ENCODE assay signal across 11 cellular contexts in genomic region chr15:70605606-70606410, GRCh38.
A peak's percentile ranks its signal among the peaks of the same experiment; 100 is the strongest.
DNase-seq lines count a peak whose midpoint lies in the region; ATAC-seq and TF ChIP-seq lines count a peak whose summit lies in the region.
"Had no signal": no experiment of that assay in that cellular context is flagged by ENCODE, and none has a peak within 500 bp of the region (broad histone marks: within the 10 kb centered on the region; RNA-seq: fewer than 3 reads in every experiment).

No MANE protein-coding gene starts in this region.

- no peak for ATAC-seq in stimulated activated naive CD8-positive, alpha-beta T cell treated with anti-CD3 and anti-CD28 coated beads, Interleukin-15, amount 100 ng/mL, for 72 hours
- no peak for ATAC-seq in stimulated activated naive CD8-positive, alpha-beta T cell treated with anti-CD3 and anti-CD28 coated beads, Interleukin-15, Interleukin-2, amounts not matched to agents 100 U/mL and 50 U/mL, for 24 hours
- ATAC-seq in aorta (ENCODE audit: low FRiP score) (peak; percentile 81), HG02852 (IDR thresholded peaks at IDR 0.05; ENCODE audit: unreplicated experiment) (no peak)

- H3K36me3 ChIP-seq in esophagus muscularis mucosa (no peaks in the 10 kb centered on the region), mesodermal cell (ENCODE audit: control insufficient read depth, insufficient read depth, low read length) (no peaks in the 10 kb centered on the region), aorta (ENCODE audit: control insufficient read depth in 1 of 2, insufficient read depth in 2 of 2, low read length in 1 of 2) (no peaks in the 10 kb centered on the region), mesendoderm (ENCODE audit: control insufficient read depth, insufficient read depth, low read length) (no peaks in the 10 kb centered on the region)
- H3K36me3 ChIP-seq: BLaER1, neutrophil had no signal

- no peak for TF ChIP-seq EP300 in esophagus muscularis mucosa (IDR thresholded peaks at IDR 0.05)

- 20% methylated on average over 7 of the region's 7 CpGs for WGBS in esophagus muscularis mucosa
- 78% methylated on average over 5 of the region's 7 CpGs for WGBS in mesodermal cell (ENCODE audit: insufficient coverage in 2 of 2), 2 experiments
- 10 to 11% methylated on average over 7 of the region's 7 CpGs for WGBS in aorta, 2 donors
- WGBS in mesendoderm (ENCODE audit: extremely low coverage, insufficient coverage, low lambda C conversion rate), result no CpG with 5 or more reads among the region's 7 CpGs

- no peak overlapping the region for H2BK15ac ChIP-seq in mesendoderm (replicated peaks; ENCODE audit: low read depth)

- H4K5ac ChIP-seq in mesendoderm (ENCODE audit: low read length), result no peak overlapping the region

- H3K27ac Mint-ChIP-seq in stimulated activated naive CD8-positive, alpha-beta T cell treated with anti-CD3 and anti-CD28 coated beads, Interleukin-15, amount 100 ng/mL, for 72 hours, result peak overlapping the region; percentile 44 to 62

- H3K23ac ChIP-seq in mesendoderm (ENCODE audit: low read length), result no peak overlapping the region

- intact Hi-C loops in esophagus muscularis mucosa (cut with DNase I), result no loop called here
- intact Hi-C loops in aorta (cut with DNase I), result no loop called here

- H3K27me3 Mint-ChIP-seq in stimulated activated naive CD8-positive, alpha-beta T cell treated with anti-CD3 and anti-CD28 coated beads, Interleukin-15, amount 100 ng/mL, for 72 hours, result peaks cover 5% of the 10 kb centered on the region

- H3K4me1 ChIP-seq in esophagus muscularis mucosa (peaks cover 19 to 24% (median 22%) of the 10 kb centered on the region in 4 donors), mesodermal cell (ENCODE audit: control insufficient read depth, insufficient read depth, low read length, poor library complexity, severe bottlenecking) (peaks cover 25% of the 10 kb centered on the region), aorta (ENCODE audit: control insufficient read depth in 1 of 2, insufficient read depth in 2 of 2, low read length in 2 of 2) (no peaks in the 10 kb centered on the region), mesendoderm (ENCODE audit: control insufficient read depth, low read depth, low read length) (no peaks in the 10 kb centered on the region)

- H3K9me3 ChIP-seq in esophagus muscularis mucosa (no peaks in the 10 kb centered on the region), mesodermal cell (ENCODE audit: control insufficient read depth, low read length) (no peaks in the 10 kb centered on the region), aorta (ENCODE audit: control insufficient read depth, low read length) (no peaks in the 10 kb centered on the region)
- H3K9me3 ChIP-seq: BLaER1, neutrophil had no signal

- H2AK5ac ChIP-seq in mesendoderm (ENCODE audit: low read length), result no peak overlapping the region

- TF ChIP-seq POLR2A in esophagus muscularis mucosa (IDR thresholded peaks at IDR 0.05; ENCODE audit: low read depth), result no peak

- H3K79me1 ChIP-seq in mesendoderm (ENCODE audit: low read length), result no peaks in the 10 kb centered on the region

- H3K27me3 ChIP-seq in esophagus muscularis mucosa (no peaks in the 10 kb centered on the region), aorta (ENCODE audit: control insufficient read depth in 1 of 2, insufficient read depth in 2 of 2, low read length in 1 of 2) (no peaks in the 10 kb centered on the region), mesendoderm (ENCODE audit: insufficient read depth, low read length, poor library complexity) (no peaks in the 10 kb centered on the region)
- H3K27me3 ChIP-seq: BLaER1, neutrophil had no signal

- H3K4me3 Mint-ChIP-seq in stimulated activated naive CD8-positive, alpha-beta T cell treated with anti-CD3 and anti-CD28 coated beads, Interleukin-15, amount 100 ng/mL, for 72 hours, result no peak overlapping the region

- no peak overlapping the region for H3K4me2 ChIP-seq in mesendoderm (ENCODE audit: low read length)

- no peak overlapping the region for H2BK5ac ChIP-seq in mesendoderm (ENCODE audit: low read length)

- no peak overlapping the region for H3K4ac ChIP-seq in mesendoderm (ENCODE audit: low read depth, low read length)

- H4K8ac ChIP-seq in mesendoderm (ENCODE audit: low read depth, low read length), result no peak overlapping the region

- no peak overlapping the region for H2BK120ac ChIP-seq in mesendoderm (ENCODE audit: low read depth, low read length)

- no peaks in the 10 kb centered on the region for H3K79me2 ChIP-seq in mesendoderm (ENCODE audit: control insufficient read depth, insufficient read depth, low read length)

- DNase-seq in stimulated activated naive CD8-positive, alpha-beta T cell treated with anti-CD3 and anti-CD28 coated beads, Interleukin-15, amount 100 ng/mL, for 72 hours, result no peak
- DNase-seq in stimulated activated naive CD8-positive, alpha-beta T cell treated with anti-CD3 and anti-CD28 coated beads, Interleukin-15, Interleukin-2, amounts not matched to agents 100 U/mL and 50 U/mL, for 24 hours, result no peak
- DNase-seq in esophagus muscularis mucosa (ENCODE audit: extremely low spot score) (peak; percentile 95), aorta (peak in 1 of 2 donors; percentile 77), mesendoderm (no peak), coronary artery (ENCODE audit: low spot score) (no peak)
- DNase-seq: amniotic stem cell had no signal

- no peak overlapping the region for H3K18ac ChIP-seq in mesendoderm (ENCODE audit: low read length)

- no peaks in the 10 kb centered on the region for H3K4me1 Mint-ChIP-seq in stimulated activated naive CD8-positive, alpha-beta T cell treated with anti-CD3 and anti-CD28 coated beads, Interleukin-15, amount 100 ng/mL, for 72 hours

- H3K27ac ChIP-seq in esophagus muscularis mucosa (replicated peaks in 1 of 4), result peak overlapping the region; percentile 2 to 54 (median 21)
- peak overlapping the region; percentile 46 for H3K27ac ChIP-seq in mesodermal cell (ENCODE audit: low read depth, low read length, severe bottlenecking)
- no peak overlapping the region for H3K27ac ChIP-seq in aorta (ENCODE audit: low read depth in 1 of 2, low read length in 2 of 2)
- H3K27ac ChIP-seq in mesendoderm (ENCODE audit: low read depth, low read length), result no peak overlapping the region
- H3K27ac ChIP-seq in coronary artery, result no peak overlapping the region
- H3K27ac ChIP-seq: BLaER1, neutrophil had no signal

- H3K56ac ChIP-seq in mesendoderm (ENCODE audit: low read length), result no peak overlapping the region

- H3K9ac ChIP-seq in mesendoderm (ENCODE audit: low read length), result no peak overlapping the region
- H3K9ac ChIP-seq: BLaER1 had no signal

- TF ChIP-seq CTCF in esophagus muscularis mucosa (IDR thresholded peaks at IDR 0.05) (no peak), coronary artery (IDR thresholded peaks at IDR 0.05) (no peak)

- no peak overlapping the region for H3K4me3 ChIP-seq in esophagus muscularis mucosa
- H3K4me3 ChIP-seq in mesodermal cell (ENCODE audit: extremely low read depth, insufficient read depth, low read length, poor library complexity, severe bottlenecking), result no peak overlapping the region
- no peak overlapping the region for H3K4me3 ChIP-seq in aorta (ENCODE audit: low read length in 2 of 2)
- H3K4me3 ChIP-seq in mesendoderm (ENCODE audit: low read length), result no peak overlapping the region
- H3K4me3 ChIP-seq in coronary artery, result no peak overlapping the region
- H3K4me3 ChIP-seq: BLaER1 had no signal

- H3K9me3 Mint-ChIP-seq in stimulated activated naive CD8-positive, alpha-beta T cell treated with anti-CD3 and anti-CD28 coated beads, Interleukin-15, amount 100 ng/mL, for 72 hours, result no peaks in the 10 kb centered on the region

Comparison
In these comparisons a context has a peak if more than half of its experiments do, and no peak if none do; other contexts are left out.
1. H3K27ac ChIP-seq: peak in esophagus muscularis mucosa (4 of 4) and mesodermal cell (single experiment); none in aorta (0 of 2), mesendoderm (single experiment) and coronary artery (0 of 2).